ENCODE assay signal across 1 cellular context in genomic region chr19:1847684-1848398, GRCh38.
TF ChIP-seq lines count a peak whose summit lies in the region.

No MANE protein-coding gene starts in this region.

TF ChIP-seq in HepG2, 621 proteins besides CTCF, POLR2A, EP300 and RAD21 (continued from another document and continues in another):
- no peak for TF ChIP-seq DZIP1 (CRISPR knock-in tag; IDR thresholded peaks at IDR 0.05)
- TF ChIP-seq KDM4B (CRISPR knock-in tag; IDR thresholded peaks at IDR 0.05): no peak
- TF ChIP-seq NR2C2 (CRISPR knock-in tag; IDR thresholded peaks at IDR 0.05; ENCODE audit: borderline replicate concordance): 0 out of 2 replicates have a peak, but pooled peaks have one; percentile 6
- 0 out of 2 replicates have a peak, but pooled peaks have one; percentile 15 for TF ChIP-seq ZNF709 (CRISPR knock-in tag; IDR thresholded peaks at IDR 0.05)
- 0 out of 2 replicates have a peak, but pooled peaks have one; percentile 35 for TF ChIP-seq ZNF510 (CRISPR knock-in tag; IDR thresholded peaks at IDR 0.05; ENCODE audit: low read depth)
- no peak for TF ChIP-seq TOE1 (CRISPR knock-in tag; IDR thresholded peaks at IDR 0.05)
- TF ChIP-seq ZSCAN9 (CRISPR knock-in tag; IDR thresholded peaks at IDR 0.05; ENCODE audit: borderline replicate concordance): no peak
- peak; percentile 74 for TF ChIP-seq HDAC1 (CRISPR knock-in tag; IDR thresholded peaks at IDR 0.05)
- no peak for TF ChIP-seq ZNF775 (CRISPR knock-in tag; IDR thresholded peaks at IDR 0.05; ENCODE audit: borderline replicate concordance)
- no peak for TF ChIP-seq ZBTB49 (CRISPR knock-in tag; IDR thresholded peaks at IDR 0.05; ENCODE audit: borderline replicate concordance)
- no peak for TF ChIP-seq GLMP (CRISPR knock-in tag; IDR thresholded peaks at IDR 0.05; ENCODE audit: borderline replicate concordance)
- peak; percentile 65; the same call in 1 of the 2 replicates for TF ChIP-seq NRL (CRISPR knock-in tag; IDR thresholded peaks at IDR 0.05; ENCODE audit: borderline replicate concordance)
- no peak for TF ChIP-seq HDAC2 (CRISPR knock-in tag; IDR thresholded peaks at IDR 0.05)
- no peak for TF ChIP-seq MAFF (IDR thresholded peaks at IDR 0.05; ENCODE audit: low read depth, low read length)
- no peak for TF ChIP-seq FOXM1 (CRISPR knock-in tag; IDR thresholded peaks at IDR 0.05)
- peak; percentile 29; the same call in 1 of the 2 replicates for TF ChIP-seq UBTF (CRISPR knock-in tag; IDR thresholded peaks at IDR 0.05)
- peak; percentile 34; the same call in 1 of the 2 replicates for TF ChIP-seq TAF1 (CRISPR knock-in tag; IDR thresholded peaks at IDR 0.05)
- no peak for TF ChIP-seq ZNF10 (CRISPR knock-in tag; IDR thresholded peaks at IDR 0.05; ENCODE audit: borderline replicate concordance, low read depth)
- TF ChIP-seq HHEX (CRISPR knock-in tag; IDR thresholded peaks at IDR 0.05): no peak
- TF ChIP-seq NCOA5 (CRISPR knock-in tag; IDR thresholded peaks at IDR 0.05): no peak
- TF ChIP-seq KDM2A (CRISPR knock-in tag; IDR thresholded peaks at IDR 0.05; ENCODE audit: borderline replicate concordance, low read depth): no peak
- TF ChIP-seq MXD4 (CRISPR knock-in tag; IDR thresholded peaks at IDR 0.05): 0 out of 2 replicates have a peak, but pooled peaks have one; percentile 35
- peak; percentile 63; the same call in 1 of the 2 replicates for TF ChIP-seq ARID4A (CRISPR knock-in tag; IDR thresholded peaks at IDR 0.05; ENCODE audit: borderline replicate concordance)
- no peak for TF ChIP-seq ZNF501 (CRISPR knock-in tag; IDR thresholded peaks at IDR 0.05)
- no peak for TF ChIP-seq SNAI1 (CRISPR knock-in tag; IDR thresholded peaks at IDR 0.05; ENCODE audit: borderline replicate concordance)
- no peak; the same call in 1 of the 2 replicates for TF ChIP-seq PBX3 (CRISPR knock-in tag; IDR thresholded peaks at IDR 0.05; ENCODE audit: borderline replicate concordance)
- TF ChIP-seq ZNF256 (CRISPR knock-in tag; conservative IDR thresholded peaks at IDR 0.05): no peak
- TF ChIP-seq ZNF367 (CRISPR knock-in tag; IDR thresholded peaks at IDR 0.05; ENCODE audit: borderline replicate concordance): no peak
- no peak for TF ChIP-seq ZNF484 (CRISPR knock-in tag; IDR thresholded peaks at IDR 0.05; ENCODE audit: borderline replicate concordance, low read depth)
- no peak for TF ChIP-seq NFAT5 (CRISPR knock-in tag; IDR thresholded peaks at IDR 0.05)
- peak; percentile 77; the same call in 2 of the 3 replicates for TF ChIP-seq MXI1 (IDR thresholded peaks at IDR 0.05; ENCODE audit: borderline replicate concordance, low read depth, low read length)
- TF ChIP-seq ZNF124 (CRISPR knock-in tag; IDR thresholded peaks at IDR 0.05): no peak
